In genomic region chr17:68387485-68387884, GRCh38 we compare ENCODE assay signal across 21 cellular contexts.
"Had no signal": no experiment of that assay in that cellular context is flagged by ENCODE, and none has a peak within 500 bp of the region (broad histone marks: within the 10 kb centered on the region; RNA-seq: fewer than 3 reads in every experiment).

No MANE protein-coding gene starts in this region.

- H3K36me3 ChIP-seq: adrenal gland, ascending aorta, esophagus squamous epithelium, heart left ventricle, upper lobe of right lung had no signal

- H3K9me3 Mint-ChIP-seq: activated CD4-positive, alpha-beta T cell treated with anti-CD3 and anti-CD28 coated beads, Interleukin-2, amount 10 ng/mL, durations not matched to agents 7 days and 5 days; activated CD8-positive, alpha-beta T cell treated with anti-CD3 and anti-CD28 coated beads for 36 hours; central memory CD8-positive, alpha-beta T cell; nephron progenitor cell; T-helper 2 cell treated with Interferon-gamma antibody and Interleukin-4, amounts not matched to agents 5 μg/mL and 100 μg/mL, for 36 hours had no signal

- H3K9me3 ChIP-seq: adrenal gland, ascending aorta, esophagus squamous epithelium, heart left ventricle, mucosa of descending colon, upper lobe of right lung had no signal

- H3K36me3 Mint-ChIP-seq: activated naive CD8-positive, alpha-beta T cell had no signal

- H3K4me3 Mint-ChIP-seq: activated CD4-positive, alpha-beta T cell treated with anti-CD3 and anti-CD28 coated beads, Interleukin-2, amount 10 ng/mL, durations not matched to agents 7 days and 5 days; activated CD8-positive, alpha-beta memory T cell treated with anti-CD3 and anti-CD28 coated beads, Interleukin-2, amount 10 ng/mL, durations not matched to agents 7 days and 5 days; activated CD8-positive, alpha-beta T cell treated with anti-CD3 and anti-CD28 coated beads for 36 hours; activated naive CD8-positive, alpha-beta T cell; central memory CD8-positive, alpha-beta T cell; nephron progenitor cell; T-helper 2 cell treated with Interferon-gamma antibody and Interleukin-4, amounts not matched to agents 5 μg/mL and 100 μg/mL, for 36 hours had no signal

- H3K27me3 Mint-ChIP-seq: activated CD4-positive, alpha-beta T cell treated with anti-CD3 and anti-CD28 coated beads, Interleukin-2, amount 10 ng/mL, durations not matched to agents 7 days and 5 days; activated CD8-positive, alpha-beta memory T cell treated with anti-CD3 and anti-CD28 coated beads, Interleukin-2, amount 10 ng/mL, durations not matched to agents 7 days and 5 days; activated CD8-positive, alpha-beta T cell treated with anti-CD3 and anti-CD28 coated beads for 36 hours; activated naive CD8-positive, alpha-beta T cell; central memory CD8-positive, alpha-beta T cell had no signal

- DNase-seq: activated CD4-positive, alpha-beta T cell treated with anti-CD3 and anti-CD28 coated beads, Interleukin-2, amount 10 ng/mL, durations not matched to agents 7 days and 5 days; activated CD4-positive, CD25-positive, alpha-beta regulatory T cell treated with anti-CD3 and anti-CD28 coated beads, Interleukin-2, amount 50 U/mL, for 72 hours; activated CD8-positive, alpha-beta T cell treated with anti-CD3 and anti-CD28 coated beads for 36 hours; activated gamma-delta T cell treated with Interleukin-2 at 50 U/mL for 16 hours; activated T-cell treated with anti-CD3 and anti-CD28 coated beads for 4 hours; esophagus squamous epithelium; heart left ventricle; left ventricle myocardium superior; mucosa of descending colon; nephron progenitor cell; stimulated activated CD4-positive, alpha-beta T cell treated with anti-CD3 and anti-CD28 coated beads, Interleukin-4, amount 100 ng/mL, for 4 hours; stimulated activated naive CD8-positive, alpha-beta T cell treated with anti-CD3 and anti-CD28 coated beads, Interleukin-15, Interleukin-2, amounts not matched to agents 100 U/mL and 50 U/mL, for 24 hours; upper lobe of right lung had no signal

- H3K27me3 ChIP-seq: adrenal gland, ascending aorta, esophagus squamous epithelium, heart left ventricle, upper lobe of right lung had no signal

- H3K27ac ChIP-seq: adrenal gland, ascending aorta, esophagus squamous epithelium, upper lobe of right lung had no signal

- FAIRE-seq: colon, islet of Langerhans had no signal

- H3K4me3 ChIP-seq: adrenal gland, ascending aorta, esophagus squamous epithelium, heart left ventricle, mucosa of descending colon, upper lobe of right lung had no signal

- H3K27ac Mint-ChIP-seq: activated CD4-positive, alpha-beta T cell treated with anti-CD3 and anti-CD28 coated beads, Interleukin-2, amount 10 ng/mL, durations not matched to agents 7 days and 5 days; activated CD8-positive, alpha-beta memory T cell treated with anti-CD3 and anti-CD28 coated beads, Interleukin-2, amount 10 ng/mL, durations not matched to agents 7 days and 5 days; activated CD8-positive, alpha-beta T cell treated with anti-CD3 and anti-CD28 coated beads for 36 hours; activated naive CD8-positive, alpha-beta T cell; T-helper 2 cell treated with Interferon-gamma antibody and Interleukin-4, amounts not matched to agents 5 μg/mL and 100 μg/mL, for 36 hours had no signal
